In the genomic region with DNA sequence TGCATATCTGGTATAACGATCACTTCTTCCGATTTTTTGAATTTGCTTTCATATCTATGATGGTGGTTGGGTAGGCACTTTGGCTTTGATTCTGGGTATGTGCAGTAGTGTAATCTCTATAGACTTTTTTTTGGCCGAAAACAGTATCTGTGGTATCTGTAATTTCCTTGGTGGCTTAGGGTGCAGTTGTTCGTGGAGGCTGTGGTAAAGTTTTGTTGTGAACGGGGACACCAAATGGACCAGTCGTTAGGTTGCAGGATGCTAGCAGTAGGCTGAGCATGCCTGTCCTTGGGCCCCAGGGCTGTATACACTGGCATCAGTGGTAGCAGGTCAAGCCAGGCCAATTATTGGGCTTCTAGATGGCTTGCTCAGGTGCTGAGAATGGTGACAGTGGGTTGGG, we compare ENCODE assay signal across 22 cellular contexts. TPM values are rescaled to one million over a fixed set of nuclear protein-coding genes. Genes with fewer than 3 reads are reported as not detected.
A peak's percentile ranks its signal among the peaks of the same experiment; 100 is the strongest.
DNase-seq lines count a peak whose midpoint lies in the region; ATAC-seq and TF ChIP-seq lines count a peak whose summit lies in the region.
"Had no signal": no experiment of that assay in that cellular context is flagged by ENCODE, and none has a peak within 500 bp of the region (broad histone marks: within the 10 kb centered on the region; RNA-seq: fewer than 3 reads in every experiment).

No MANE protein-coding gene starts in this region.

- no peak for ATAC-seq in activated naive CD4-positive, alpha-beta T cell treated with anti-CD3 and anti-CD28 coated beads, Interleukin-2, amount 50 U/mL, for 72 hours
- no peak for ATAC-seq in naive thymus-derived CD8-positive, alpha-beta T cell
- ATAC-seq in GM21619 (IDR thresholded peaks at IDR 0.05; ENCODE audit: unreplicated experiment) = no peak
- ATAC-seq: SK-N-SH treated with all-trans-retinoic acid at 6 μM for 48 hours had no signal

- H3K27ac ChIP-seq in brain microvascular endothelial cell = no peak overlapping the region
- H3K27ac ChIP-seq: neutrophil, sigmoid colon, transverse colon had no signal

- peak overlapping the region; percentile 80 for H3K27ac Mint-ChIP-seq in activated CD4-positive, alpha-beta T cell treated with anti-CD3 and anti-CD28 coated beads, Interleukin-2, amount 10 ng/mL, durations not matched to agents 7 days and 5 days
- H3K27ac Mint-ChIP-seq in IgD-negative memory B cell = peak overlapping the region in 2 of 3 donors; percentile 73 to 87
- peak overlapping the region; percentile 30 to 59 for H3K27ac Mint-ChIP-seq in activated naive CD4-positive, alpha-beta T cell treated with anti-CD3 and anti-CD28 coated beads, Interleukin-2, amount 50 U/mL, for 72 hours
- peak overlapping the region; percentile 10 to 70 (median 47) for H3K27ac Mint-ChIP-seq in naive thymus-derived CD8-positive, alpha-beta T cell
- H3K27ac Mint-ChIP-seq: progenitor cell of endocrine pancreas had no signal

- no peak overlapping the region for H3K4me3 ChIP-seq in brain microvascular endothelial cell (ENCODE audit: low read depth, low read length)
- H3K4me3 ChIP-seq: lung, sigmoid colon, transverse colon had no signal

- peaks cover 44% of the 10 kb centered on the region for H3K9me3 Mint-ChIP-seq in activated CD4-positive, alpha-beta T cell treated with anti-CD3 and anti-CD28 coated beads, Interleukin-2, amount 10 ng/mL, durations not matched to agents 7 days and 5 days
- H3K9me3 Mint-ChIP-seq in IgD-negative memory B cell = no peaks in the 10 kb centered on the region
- H3K9me3 Mint-ChIP-seq in activated naive CD4-positive, alpha-beta T cell treated with anti-CD3 and anti-CD28 coated beads, Interleukin-2, amount 50 U/mL, for 72 hours = peaks cover 15 to 30% of the 10 kb centered on the region in 2 donors
- H3K9me3 Mint-ChIP-seq in naive thymus-derived CD8-positive, alpha-beta T cell = peaks cover 0 to 44% (median 10%) of the 10 kb centered on the region in 9 donors

- H3K36me3 ChIP-seq in brain microvascular endothelial cell (replicated peaks) = peaks cover 9% of the 10 kb centered on the region

- in situ Hi-C loops in brain microvascular endothelial cell (cut with HindIII; ENCODE audit: low pct_ligation_motif_present, low sequenced_read_pairs) = no loop called here

- no peaks in the 10 kb centered on the region for H3K27me3 ChIP-seq in brain microvascular endothelial cell (replicated peaks)
- H3K27me3 ChIP-seq: neutrophil, sigmoid colon, transverse colon had no signal

- no peak for TF ChIP-seq CTCF in brain microvascular endothelial cell (IDR thresholded peaks at IDR 0.05; ENCODE audit: low read depth, low read length, missing control alignments)

- peaks cover 70% of the 10 kb centered on the region for H3K4me1 Mint-ChIP-seq in activated CD4-positive, alpha-beta T cell treated with anti-CD3 and anti-CD28 coated beads, Interleukin-2, amount 10 ng/mL, durations not matched to agents 7 days and 5 days
- peaks cover 18 to 22% (median 22%) of the 10 kb centered on the region in 3 donors for H3K4me1 Mint-ChIP-seq in IgD-negative memory B cell
- peaks cover 41 to 78% (median 73%) of the 10 kb centered on the region in 4 donors for H3K4me1 Mint-ChIP-seq in naive thymus-derived CD8-positive, alpha-beta T cell

- peak overlapping the region; percentile 2 for H3K4me3 Mint-ChIP-seq in activated CD4-positive, alpha-beta T cell treated with anti-CD3 and anti-CD28 coated beads, Interleukin-2, amount 10 ng/mL, durations not matched to agents 7 days and 5 days
- no peak overlapping the region for H3K4me3 Mint-ChIP-seq in IgD-negative memory B cell
- H3K4me3 Mint-ChIP-seq in naive thymus-derived CD8-positive, alpha-beta T cell = peak overlapping the region in 9 of 10 donors; percentile 16 to 60 (median 41)

- peaks cover 85% of the 10 kb centered on the region for H3K36me3 Mint-ChIP-seq in activated CD4-positive, alpha-beta T cell treated with anti-CD3 and anti-CD28 coated beads, Interleukin-2, amount 10 ng/mL, durations not matched to agents 7 days and 5 days (ENCODE audit: low read depth)
- peaks cover 22% of the 10 kb centered on the region for H3K36me3 Mint-ChIP-seq in IgD-negative memory B cell
- peaks cover 53 to 77% of the 10 kb centered on the region in 2 donors for H3K36me3 Mint-ChIP-seq in activated naive CD4-positive, alpha-beta T cell treated with anti-CD3 and anti-CD28 coated beads, Interleukin-2, amount 50 U/mL, for 72 hours
- peaks cover 37 to 73% (median 67%) of the 10 kb centered on the region in 3 donors for H3K36me3 Mint-ChIP-seq in naive thymus-derived CD8-positive, alpha-beta T cell

- H3K27me3 Mint-ChIP-seq in activated CD4-positive, alpha-beta T cell treated with anti-CD3 and anti-CD28 coated beads, Interleukin-2, amount 10 ng/mL, durations not matched to agents 7 days and 5 days = no peaks in the 10 kb centered on the region
- H3K27me3 Mint-ChIP-seq in IgD-negative memory B cell = no peaks in the 10 kb centered on the region
- no peaks in the 10 kb centered on the region for H3K27me3 Mint-ChIP-seq in naive thymus-derived CD8-positive, alpha-beta T cell
- H3K27me3 Mint-ChIP-seq: progenitor cell of endocrine pancreas had no signal

- POLR2A ChIA-PET in activated CD4-positive, alpha-beta T cell treated with anti-CD3 and anti-CD28 coated beads, Interleukin-2, amount 10 ng/mL, durations not matched to agents 7 days and 5 days (lab: Charles Lee) = no interaction called here
- POLR2A ChIA-PET in naive thymus-derived CD8-positive, alpha-beta T cell (lab: Charles Lee) = interaction anchor here (0.6 kb wide), 1 partner anchor 14 kb away, joined by 3 read pairs; no protein-coding TSS in a partner anchor

- CTCF ChIA-PET in activated CD4-positive, alpha-beta T cell treated with anti-CD3 and anti-CD28 coated beads, Interleukin-2, amount 10 ng/mL, durations not matched to agents 7 days and 5 days (lab: Charles Lee) = no interaction called here

- peak; percentile 31 for DNase-seq in activated CD4-positive, alpha-beta T cell treated with anti-CD3 and anti-CD28 coated beads, Interleukin-2, amount 10 ng/mL, durations not matched to agents 7 days and 5 days
- no peak for DNase-seq in activated CD4-positive, alpha-beta T cell treated with anti-CD3 and anti-CD28 coated beads for 1 hour
- no peak for DNase-seq in activated naive CD4-positive, alpha-beta T cell treated with anti-CD3 and anti-CD28 coated beads, Interleukin-2, amount 50 U/mL, for 72 hours (ENCODE audit: low spot score in 2 of 2)
- DNase-seq in naive thymus-derived CD8-positive, alpha-beta T cell = no peak
- no peak for DNase-seq in activated CD4-positive, CD25-positive, alpha-beta regulatory T cell treated with anti-CD3 and anti-CD28 coated beads, Interleukin-2, amount 50 U/mL, for 72 hours
- no peak for DNase-seq in brain microvascular endothelial cell
- DNase-seq: activated gamma-delta T cell; erythroblast; GDM1; head of caudate nucleus; NCI-H1105 treated with DMSO at 0.1 percent for 48 hours; NCI-H2081; sigmoid colon; stimulated activated CD4-positive, alpha-beta T cell treated with anti-CD3 and anti-CD28 coated beads, Interleukin-15, amount 100 ng/mL, for 24 hours; T-helper 9 cell; transverse colon had no signal

RNA-seq across cellular contexts. Expression of a gene that starts 55.2 kb away (rescaled TPM):
- total RNA-seq in activated CD4-positive, alpha-beta T cell treated with anti-CD3 and anti-CD28 coated beads, Interleukin-2, amount 10 ng/mL, durations not matched to agents 7 days and 5 days = 10 to 100 TPM; 38.2 to 40.0 TPM
- polyA plus RNA-seq in IgD-negative memory B cell = 20.9 TPM
- 10 to 100 TPM; 26.5 to 53.8 TPM for total RNA-seq in activated naive CD4-positive, alpha-beta T cell treated with anti-CD3 and anti-CD28 coated beads, Interleukin-2, amount 50 U/mL, for 72 hours
- 100 to 1,000 TPM; 114 to 118 TPM for total RNA-seq in naive thymus-derived CD8-positive, alpha-beta T cell
- 10 to 100 TPM; 16.8 to 28.9 (median 20.9) TPM for polyA plus RNA-seq in naive thymus-derived CD8-positive, alpha-beta T cell

Comparison
In these comparisons a context has a peak if more than half of its experiments do, and no peak if none do; other contexts are left out.
1. H3K4me3 Mint-ChIP-seq: peak in activated CD4-positive, alpha-beta T cell treated with anti-CD3 and anti-CD28 coated beads, Interleukin-2, amount 10 ng/mL, durations not matched to agents 7 days and 5 days (single experiment) and naive thymus-derived CD8-positive, alpha-beta T cell (9 of 10); none in IgD-negative memory B cell (0 of 4).
2. Peak in every context shown above with its lines, with median percentiles within 50 percentile points of each other: H3K27ac Mint-ChIP-seq.